In the genomic region with DNA sequence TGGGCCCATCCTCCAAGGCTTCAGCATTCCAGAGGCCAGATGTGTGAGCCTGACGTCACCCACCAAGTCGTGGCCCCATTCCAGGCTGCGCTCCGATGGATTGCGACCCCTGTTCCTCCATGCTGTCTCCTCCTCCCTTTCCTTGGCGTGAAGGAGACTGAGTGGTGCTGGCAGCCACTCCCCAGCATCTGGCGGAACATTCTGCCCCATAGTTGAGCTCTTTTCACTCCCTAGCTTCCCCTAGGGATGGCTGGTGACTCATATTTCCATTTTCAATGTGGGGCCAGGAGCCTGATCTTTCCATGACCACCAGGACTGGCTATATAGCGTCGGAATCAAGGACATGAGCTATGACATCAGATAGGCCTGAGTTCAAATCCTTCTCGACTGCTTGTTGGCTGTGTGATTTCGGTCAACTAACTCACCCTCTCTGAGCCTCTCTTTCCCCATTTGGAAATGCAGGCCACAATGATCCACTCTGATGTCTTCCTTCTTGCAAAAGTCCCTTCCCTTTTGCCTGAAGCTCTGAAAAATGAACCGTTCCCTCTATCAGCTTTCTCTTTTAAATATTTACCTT, we compare ENCODE assay signal across 11 cellular contexts. TPM values are rescaled to one million over a fixed set of nuclear protein-coding genes. Genes with fewer than 3 reads are reported as not detected.
DNase-seq lines count a peak whose midpoint lies in the region; FAIRE-seq and TF ChIP-seq lines count a peak whose summit lies in the region.
"Had no signal": no experiment of that assay in that cellular context is flagged by ENCODE, and none has a peak within 500 bp of the region (broad histone marks: within the 10 kb centered on the region; RNA-seq: fewer than 3 reads in every experiment).

No MANE protein-coding gene starts in this region.

- intact Hi-C loops in activated T-helper 2 cell treated with anti-CD3 and anti-CD28 coated beads, Interferon-gamma antibody, Interleukin-2, Interleukin-4, amounts not matched to agents 10 μg/mL and 5 μg/mL and 100 μg/mL, durations not matched to agents 14 hours and 24 hours and 36 hours (cut with micrococcal nuclease) = no loop called here

- DNase-seq in NCI-H226 (peak; percentile 92), epithelial cell of proximal tubule (ENCODE audit: low read depth) (peak; percentile 56), midbrain (lab: John Stamatoyannopoulos, UW) (peak; percentile 51), urothelium cell line (ENCODE audit: low spot score) (peak; percentile 67), DMS153 treated with DMSO at 0.1 percent for 48 hours (lab: John Stamatoyannopoulos, UW; ENCODE audit: unreplicated experiment) (no peak), NCI-H1930 (lab: John Stamatoyannopoulos, UW) (no peak)
- DNase-seq in activated T-helper 2 cell treated with anti-CD3 and anti-CD28 coated beads, Interferon-gamma antibody, Interleukin-2, Interleukin-4, amounts not matched to agents 10 μg/mL and 5 μg/mL and 100 μg/mL, durations not matched to agents 14 hours and 24 hours and 36 hours (ENCODE audit: low spot score) = no peak
- no peak for DNase-seq in stimulated activated CD4-positive, alpha-beta T cell treated with anti-CD3 and anti-CD28 coated beads, Interleukin-1b, Interleukin-23, amount 100 ng/mL, for 48 hours
- DNase-seq: activated T-cell treated with anti-CD3 and anti-CD28 coated beads, Interleukin-2, amount 50 U/mL, for 4 hours; naive B cell; NCI-H774 had no signal

- FAIRE-seq in urothelium cell line (lab: Jason Lieb, UNC) = peak; percentile 9

- no peak overlapping the region for H3K4me3 Mint-ChIP-seq in activated T-helper 2 cell treated with anti-CD3 and anti-CD28 coated beads, Interferon-gamma antibody, Interleukin-2, Interleukin-4, amounts not matched to agents 10 μg/mL and 5 μg/mL and 100 μg/mL, durations not matched to agents 14 hours and 24 hours and 36 hours (ENCODE audit: low read depth)
- H3K4me3 Mint-ChIP-seq: activated T-cell treated with anti-CD3 and anti-CD28 coated beads, Interleukin-2, amount 50 U/mL, for 4 hours; naive B cell had no signal

- no peaks in the 10 kb centered on the region for H3K9me3 Mint-ChIP-seq in activated T-helper 2 cell treated with anti-CD3 and anti-CD28 coated beads, Interferon-gamma antibody, Interleukin-2, Interleukin-4, amounts not matched to agents 10 μg/mL and 5 μg/mL and 100 μg/mL, durations not matched to agents 14 hours and 24 hours and 36 hours
- H3K9me3 Mint-ChIP-seq: activated T-cell treated with anti-CD3 and anti-CD28 coated beads, Interleukin-2, amount 50 U/mL, for 4 hours; naive B cell had no signal

- TF ChIP-seq CTCF in epithelial cell of proximal tubule (conservative IDR thresholded peaks at IDR 0.05; ENCODE audit: low read depth, low read length) = no peak

- H3K4me3 ChIP-seq in epithelial cell of proximal tubule (ENCODE audit: low read depth, low read length) = no peak overlapping the region

- H3K4me1 Mint-ChIP-seq in activated T-helper 2 cell treated with anti-CD3 and anti-CD28 coated beads, Interferon-gamma antibody, Interleukin-2, Interleukin-4, amounts not matched to agents 10 μg/mL and 5 μg/mL and 100 μg/mL, durations not matched to agents 14 hours and 24 hours and 36 hours (ENCODE audit: low read depth) = peaks cover 15% of the 10 kb centered on the region

- no peaks in the 10 kb centered on the region for H3K36me3 Mint-ChIP-seq in activated T-helper 2 cell treated with anti-CD3 and anti-CD28 coated beads, Interferon-gamma antibody, Interleukin-2, Interleukin-4, amounts not matched to agents 10 μg/mL and 5 μg/mL and 100 μg/mL, durations not matched to agents 14 hours and 24 hours and 36 hours (ENCODE audit: low read depth)
- H3K36me3 Mint-ChIP-seq: naive B cell had no signal

- H3K27ac Mint-ChIP-seq in activated T-helper 2 cell treated with anti-CD3 and anti-CD28 coated beads, Interferon-gamma antibody, Interleukin-2, Interleukin-4, amounts not matched to agents 10 μg/mL and 5 μg/mL and 100 μg/mL, durations not matched to agents 14 hours and 24 hours and 36 hours = no peak overlapping the region

- no peaks in the 10 kb centered on the region for H3K27me3 Mint-ChIP-seq in activated T-helper 2 cell treated with anti-CD3 and anti-CD28 coated beads, Interferon-gamma antibody, Interleukin-2, Interleukin-4, amounts not matched to agents 10 μg/mL and 5 μg/mL and 100 μg/mL, durations not matched to agents 14 hours and 24 hours and 36 hours (ENCODE audit: low read depth)
- H3K27me3 Mint-ChIP-seq: naive B cell had no signal

RNA-seq across cellular contexts. Expression of gene DUSP1, which starts 24.5 kb away (rescaled TPM):
- total RNA-seq in epithelial cell of proximal tubule = 186 and 215 TPM in 2 replicates
- 8.9 and 9.7 TPM in 2 replicates for total RNA-seq in activated T-helper 2 cell treated with anti-CD3 and anti-CD28 coated beads, Interferon-gamma antibody, Interleukin-2, Interleukin-4, amounts not matched to agents 10 μg/mL and 5 μg/mL and 100 μg/mL, durations not matched to agents 14 hours and 24 hours and 36 hours

RNA-seq across cellular contexts. Expression of gene ERGIC1, which starts 38.6 kb away (rescaled TPM):
- 99.1 and 155 TPM in 2 replicates for total RNA-seq in epithelial cell of proximal tubule
- total RNA-seq in activated T-helper 2 cell treated with anti-CD3 and anti-CD28 coated beads, Interferon-gamma antibody, Interleukin-2, Interleukin-4, amounts not matched to agents 10 μg/mL and 5 μg/mL and 100 μg/mL, durations not matched to agents 14 hours and 24 hours and 36 hours = 53.1 and 54.8 TPM in 2 replicates

Comparison
In these comparisons a context has a peak if more than half of its experiments do, and no peak if none do; other contexts are left out.
1. DNase-seq: peak in NCI-H226 (single experiment), epithelial cell of proximal tubule (single experiment), midbrain (single experiment) and urothelium cell line (single experiment); none in activated T-helper 2 cell treated with anti-CD3 and anti-CD28 coated beads, Interferon-gamma antibody, Interleukin-2, Interleukin-4, amounts not matched to agents 10 μg/mL and 5 μg/mL and 100 μg/mL, durations not matched to agents 14 hours and 24 hours and 36 hours (single experiment), DMS153 treated with DMSO at 0.1 percent for 48 hours (single experiment), NCI-H1930 (0 of 2) and stimulated activated CD4-positive, alpha-beta T cell treated with anti-CD3 and anti-CD28 coated beads, Interleukin-1b, Interleukin-23, amount 100 ng/mL, for 48 hours (single experiment).
2. RNA of gene DUSP1, which starts 24.5 kb away (total RNA-seq): 186 to 215 TPM in epithelial cell of proximal tubule; 8.9 to 9.7 TPM in activated T-helper 2 cell treated with anti-CD3 and anti-CD28 coated beads, Interferon-gamma antibody, Interleukin-2, Interleukin-4, amounts not matched to agents 10 μg/mL and 5 μg/mL and 100 μg/mL, durations not matched to agents 14 hours and 24 hours and 36 hours; every median in the first group is over 10 times any median in the second.